In genomic region chr6:170371588-170371987, GRCh38 we compare ENCODE assay signal across 13 cellular contexts.
DNase-seq lines count a peak whose midpoint lies in the region; ATAC-seq and TF ChIP-seq lines count a peak whose summit lies in the region.
"Had no signal": no experiment of that assay in that cellular context is flagged by ENCODE, and none has a peak within 500 bp of the region (broad histone marks: within the 10 kb centered on the region; RNA-seq: fewer than 3 reads in every experiment).

No MANE protein-coding gene starts in this region.

- CTCF ChIA-PET in activated naive CD4-positive, alpha-beta T cell treated with anti-CD3 and anti-CD28 coated beads for 36 hours (lab: Charles Lee): no interaction called here
- CTCF ChIA-PET in activated naive CD4-positive, alpha-beta T cell treated with anti-CD3 and anti-CD28 coated beads, Interleukin-2, amount 10 ng/mL, durations not matched to agents 7 days and 5 days (lab: Charles Lee): no interaction called here
- CTCF ChIA-PET in WTC11 (lab: Charles Lee): no interaction called here

- no peak for TF ChIP-seq CTCF in WTC11 (IDR thresholded peaks at IDR 0.05)

- ATAC-seq in WTC11: peak; percentile 94
- no peak for ATAC-seq in stimulated activated effector memory CD8-positive, alpha-beta T cell treated with anti-CD3 and anti-CD28 coated beads, Interleukin-12 subunit alpha, Interleukin-12 subunit beta, amount 100 ng/mL, for 72 hours
- no peak for ATAC-seq in GM18858 (IDR thresholded peaks at IDR 0.05; ENCODE audit: unreplicated experiment)
- ATAC-seq in GM21381 (IDR thresholded peaks at IDR 0.05; ENCODE audit: unreplicated experiment): no peak

- H3K27ac Mint-ChIP-seq in activated naive CD4-positive, alpha-beta T cell treated with anti-CD3 and anti-CD28 coated beads for 36 hours: peak overlapping the region; percentile 67
- no peak overlapping the region for H3K27ac Mint-ChIP-seq in activated naive CD4-positive, alpha-beta T cell treated with anti-CD3 and anti-CD28 coated beads, Interleukin-2, amount 10 ng/mL, durations not matched to agents 7 days and 5 days
- H3K27ac Mint-ChIP-seq in WTC11: no peak overlapping the region
- peak overlapping the region; percentile 45 for H3K27ac Mint-ChIP-seq in stimulated activated effector memory CD8-positive, alpha-beta T cell treated with anti-CD3 and anti-CD28 coated beads, Interleukin-12 subunit alpha, Interleukin-12 subunit beta, amount 100 ng/mL, for 72 hours

- POLR2A ChIA-PET in WTC11 (lab: Charles Lee): interaction anchor here (1.8 kb wide), 1 partner anchor 81 kb away, joined by 6 read pairs; the partner anchor contains the start of gene DLL1

- no peak overlapping the region for H3K4me3 Mint-ChIP-seq in activated naive CD4-positive, alpha-beta T cell treated with anti-CD3 and anti-CD28 coated beads for 36 hours
- H3K4me3 Mint-ChIP-seq in activated naive CD4-positive, alpha-beta T cell treated with anti-CD3 and anti-CD28 coated beads, Interleukin-2, amount 10 ng/mL, durations not matched to agents 7 days and 5 days: no peak overlapping the region
- H3K4me3 Mint-ChIP-seq in WTC11: no peak overlapping the region
- H3K4me3 Mint-ChIP-seq in stimulated activated effector memory CD8-positive, alpha-beta T cell treated with anti-CD3 and anti-CD28 coated beads, Interleukin-12 subunit alpha, Interleukin-12 subunit beta, amount 100 ng/mL, for 72 hours: no peak overlapping the region
- H3K4me3 Mint-ChIP-seq: central memory CD8-positive, alpha-beta T cell; naive B cell had no signal

- H3K36me3 Mint-ChIP-seq in activated naive CD4-positive, alpha-beta T cell treated with anti-CD3 and anti-CD28 coated beads for 36 hours (ENCODE audit: low read depth): peaks cover 34% of the 10 kb centered on the region
- H3K36me3 Mint-ChIP-seq in activated naive CD4-positive, alpha-beta T cell treated with anti-CD3 and anti-CD28 coated beads, Interleukin-2, amount 10 ng/mL, durations not matched to agents 7 days and 5 days: peaks cover 17% of the 10 kb centered on the region
- H3K36me3 Mint-ChIP-seq in WTC11: peaks cover 9% of the 10 kb centered on the region
- peaks cover 39% of the 10 kb centered on the region for H3K36me3 Mint-ChIP-seq in stimulated activated effector memory CD8-positive, alpha-beta T cell treated with anti-CD3 and anti-CD28 coated beads, Interleukin-12 subunit alpha, Interleukin-12 subunit beta, amount 100 ng/mL, for 72 hours

- intact Hi-C loops in activated naive CD4-positive, alpha-beta T cell treated with anti-CD3 and anti-CD28 coated beads for 36 hours (cut with micrococcal nuclease): loop anchor here (2.0 to 10.0 kb wide), 2 partner anchors 65 to 417 kb away; partner anchors contain the start of gene FAM120B

- H3K4me1 Mint-ChIP-seq in activated naive CD4-positive, alpha-beta T cell treated with anti-CD3 and anti-CD28 coated beads for 36 hours (ENCODE audit: low read depth): peaks cover 14% of the 10 kb centered on the region
- no peaks in the 10 kb centered on the region for H3K4me1 Mint-ChIP-seq in activated naive CD4-positive, alpha-beta T cell treated with anti-CD3 and anti-CD28 coated beads, Interleukin-2, amount 10 ng/mL, durations not matched to agents 7 days and 5 days
- H3K4me1 Mint-ChIP-seq in WTC11: peaks cover 22% of the 10 kb centered on the region
- H3K4me1 Mint-ChIP-seq in stimulated activated effector memory CD8-positive, alpha-beta T cell treated with anti-CD3 and anti-CD28 coated beads, Interleukin-12 subunit alpha, Interleukin-12 subunit beta, amount 100 ng/mL, for 72 hours: peaks cover 27% of the 10 kb centered on the region

- H3K27me3 Mint-ChIP-seq in activated naive CD4-positive, alpha-beta T cell treated with anti-CD3 and anti-CD28 coated beads for 36 hours (ENCODE audit: low read depth): no peaks in the 10 kb centered on the region
- H3K27me3 Mint-ChIP-seq in activated naive CD4-positive, alpha-beta T cell treated with anti-CD3 and anti-CD28 coated beads, Interleukin-2, amount 10 ng/mL, durations not matched to agents 7 days and 5 days: no peaks in the 10 kb centered on the region
- H3K27me3 Mint-ChIP-seq in WTC11 (ENCODE audit: low read depth): no peaks in the 10 kb centered on the region
- H3K27me3 Mint-ChIP-seq: central memory CD8-positive, alpha-beta T cell; naive B cell had no signal

- peaks cover 2% of the 10 kb centered on the region for H3K9me3 Mint-ChIP-seq in activated naive CD4-positive, alpha-beta T cell treated with anti-CD3 and anti-CD28 coated beads for 36 hours
- H3K9me3 Mint-ChIP-seq in activated naive CD4-positive, alpha-beta T cell treated with anti-CD3 and anti-CD28 coated beads, Interleukin-2, amount 10 ng/mL, durations not matched to agents 7 days and 5 days: no peaks in the 10 kb centered on the region
- H3K9me3 Mint-ChIP-seq in WTC11: no peaks in the 10 kb centered on the region
- H3K9me3 Mint-ChIP-seq in stimulated activated effector memory CD8-positive, alpha-beta T cell treated with anti-CD3 and anti-CD28 coated beads, Interleukin-12 subunit alpha, Interleukin-12 subunit beta, amount 100 ng/mL, for 72 hours: no peaks in the 10 kb centered on the region
- H3K9me3 Mint-ChIP-seq: central memory CD8-positive, alpha-beta T cell had no signal

- DNase-seq in activated naive CD4-positive, alpha-beta T cell treated with anti-CD3 and anti-CD28 coated beads for 36 hours: no peak
- no peak for DNase-seq in activated naive CD4-positive, alpha-beta T cell treated with anti-CD3 and anti-CD28 coated beads, Interleukin-2, amount 10 ng/mL, durations not matched to agents 7 days and 5 days
- DNase-seq in WTC11 (ENCODE audit: low spot score): peak; percentile 30
- DNase-seq in iPS DF 19.7 (ENCODE audit: low read depth, low spot score): peak; percentile 23
- no peak for DNase-seq in stimulated activated effector memory CD8-positive, alpha-beta T cell treated with anti-CD3 and anti-CD28 coated beads, Interleukin-12 subunit alpha, Interleukin-12 subunit beta, amount 100 ng/mL, for 72 hours (ENCODE audit: low spot score in 2 of 2)
- no peak for DNase-seq in activated CD4-positive, alpha-beta T cell treated with anti-CD3 and anti-CD28 coated beads, Interleukin-2, amount 50 U/mL, for 1 hour
- DNase-seq: EL, erythroblast, Karpas-422, naive B cell had no signal

TF ChIP-seq in WTC11, 78 proteins besides CTCF, POLR2A, EP300 and RAD21:
- TF ChIP-seq GRHL2 (CRISPR knock-in tag; IDR thresholded peaks at IDR 0.05; ENCODE audit: insufficient replicate concordance, severe bottlenecking) (no peak), FOXJ3 (CRISPR knock-in tag; IDR thresholded peaks at IDR 0.05; ENCODE audit: borderline replicate concordance) (no peak), KAT7 (CRISPR knock-in tag; IDR thresholded peaks at IDR 0.05; ENCODE audit: borderline replicate concordance) (no peak), TEAD1 (CRISPR knock-in tag; IDR thresholded peaks at IDR 0.05) (no peak), CREM (CRISPR knock-in tag; IDR thresholded peaks at IDR 0.05) (no peak), FOXK1 (CRISPR knock-in tag; IDR thresholded peaks at IDR 0.05) (no peak), CBFB (CRISPR knock-in tag; IDR thresholded peaks at IDR 0.05; ENCODE audit: low read depth) (no peak), E2F4 (CRISPR knock-in tag; IDR thresholded peaks at IDR 0.05; ENCODE audit: borderline replicate concordance, low read depth) (no peak), ZBTB21 (CRISPR knock-in tag; IDR thresholded peaks at IDR 0.05; ENCODE audit: borderline replicate concordance) (no peak), SOX15 (CRISPR knock-in tag; IDR thresholded peaks at IDR 0.05) (no peak)

Comparison
In these comparisons a context has a peak if more than half of its experiments do, and no peak if none do; other contexts are left out.
1. H3K27ac Mint-ChIP-seq: peak in activated naive CD4-positive, alpha-beta T cell treated with anti-CD3 and anti-CD28 coated beads for 36 hours (single experiment) and stimulated activated effector memory CD8-positive, alpha-beta T cell treated with anti-CD3 and anti-CD28 coated beads, Interleukin-12 subunit alpha, Interleukin-12 subunit beta, amount 100 ng/mL, for 72 hours (single experiment); none in activated naive CD4-positive, alpha-beta T cell treated with anti-CD3 and anti-CD28 coated beads, Interleukin-2, amount 10 ng/mL, durations not matched to agents 7 days and 5 days (single experiment) and WTC11 (single experiment).
2. DNase-seq: peak in WTC11 (single experiment) and iPS DF 19.7 (single experiment); none in activated naive CD4-positive, alpha-beta T cell treated with anti-CD3 and anti-CD28 coated beads for 36 hours (single experiment), activated naive CD4-positive, alpha-beta T cell treated with anti-CD3 and anti-CD28 coated beads, Interleukin-2, amount 10 ng/mL, durations not matched to agents 7 days and 5 days (single experiment), stimulated activated effector memory CD8-positive, alpha-beta T cell treated with anti-CD3 and anti-CD28 coated beads, Interleukin-12 subunit alpha, Interleukin-12 subunit beta, amount 100 ng/mL, for 72 hours (0 of 2) and activated CD4-positive, alpha-beta T cell treated with anti-CD3 and anti-CD28 coated beads, Interleukin-2, amount 50 U/mL, for 1 hour (single experiment).